8 cellular contexts compared by ENCODE assay signal in genomic region chr6:131134220-131134831, GRCh38. TPM values are rescaled to one million over a fixed set of nuclear protein-coding genes. Genes with fewer than 3 reads are reported as not detected.
DNase-seq lines count a peak whose midpoint lies in the region; ATAC-seq and TF ChIP-seq lines count a peak whose summit lies in the region.

No MANE protein-coding gene starts in this region.

- no peak overlapping the region for H3K4me2 ChIP-seq in Karpas-422 (ENCODE audit: low read depth, low read length, poor library complexity, severe bottlenecking)

- no peak for DNase-seq in activated naive CD4-positive, alpha-beta T cell treated with anti-CD3 and anti-CD28 coated beads for 36 hours
- no peak for DNase-seq in activated naive CD4-positive, alpha-beta T cell treated with anti-CD3 and anti-CD28 coated beads, Interleukin-2, amount 50 U/mL, for 16 hours
- no peak for DNase-seq in activated naive CD8-positive, alpha-beta T cell treated with anti-CD3 and anti-CD28 coated beads, Interleukin-2, amount 50 U/mL, for 24 hours
- DNase-seq in memory B cell (ENCODE audit: low spot score in 2 of 2) = no peak
- DNase-seq in thyroid gland = no peak
- DNase-seq in mucosa of gallbladder (ENCODE audit: low spot score) = no peak
- no peak for DNase-seq in NCI-H2196 (lab: John Stamatoyannopoulos, UW; ENCODE audit: unreplicated experiment)
- no peak for DNase-seq in Karpas-422

- TF ChIP-seq POLR2A in thyroid gland (IDR thresholded peaks at IDR 0.05) = no peak

- H3K36me3 Mint-ChIP-seq in activated naive CD4-positive, alpha-beta T cell treated with anti-CD3 and anti-CD28 coated beads for 36 hours (ENCODE audit: low read depth) = peaks cover 1% of the 10 kb centered on the region
- no peaks in the 10 kb centered on the region for H3K36me3 Mint-ChIP-seq in activated naive CD8-positive, alpha-beta T cell treated with anti-CD3 and anti-CD28 coated beads, Interleukin-2, amount 50 U/mL, for 24 hours (ENCODE audit: low read depth)
- no peaks in the 10 kb centered on the region for H3K36me3 Mint-ChIP-seq in memory B cell

- TF ChIP-seq CTCF in thyroid gland (IDR thresholded peaks at IDR 0.05) = no peak

- H3K27me3 ChIP-seq in thyroid gland (no peaks in the 10 kb centered on the region), Karpas-422 (ENCODE audit: low read length) (no peaks in the 10 kb centered on the region)

- no peaks in the 10 kb centered on the region for H3K79me2 ChIP-seq in Karpas-422 (ENCODE audit: low read length)

- ATAC-seq in activated naive CD8-positive, alpha-beta T cell treated with anti-CD3 and anti-CD28 coated beads, Interleukin-2, amount 50 U/mL, for 24 hours = no peak
- no peak for ATAC-seq in memory B cell (ENCODE audit: low read depth)

- WGBS in thyroid gland, 2 donors = 86 to 88% methylated on average over 12 of the region's 12 CpGs

- peak overlapping the region in 1 of 3 donors; percentile 63 for H3K4me3 ChIP-seq in thyroid gland (replicated peaks in 1 of 3)
- H3K4me3 ChIP-seq in Karpas-422 (ENCODE audit: low read length) = no peak overlapping the region

- H3K27ac ChIP-seq in thyroid gland (peak overlapping the region in 2 of 3 donors; percentile 92 to 98), Karpas-422 (ENCODE audit: low read length) (no peak overlapping the region)

- CTCF ChIA-PET in activated naive CD4-positive, alpha-beta T cell treated with anti-CD3 and anti-CD28 coated beads for 36 hours (lab: Charles Lee) = interaction anchor here (0.6 to 1.6 kb wide), 3 partner anchors 13 to 399 kb away, joined by 3 to 5 read pairs (median 3); no protein-coding TSS in a partner anchor

- H3K36me3 ChIP-seq in thyroid gland (no peaks in the 10 kb centered on the region), Karpas-422 (ENCODE audit: insufficient read depth, low read length) (no peaks in the 10 kb centered on the region)

- H4K20me1 ChIP-seq in Karpas-422 (ENCODE audit: insufficient read depth, low read depth, low read length) = no peaks in the 10 kb centered on the region

- H3K9ac ChIP-seq in Karpas-422 (ENCODE audit: low read length) = no peak overlapping the region

- no peak overlapping the region for H3K27ac Mint-ChIP-seq in activated naive CD4-positive, alpha-beta T cell treated with anti-CD3 and anti-CD28 coated beads for 36 hours
- peak overlapping the region; percentile 85 for H3K27ac Mint-ChIP-seq in activated naive CD8-positive, alpha-beta T cell treated with anti-CD3 and anti-CD28 coated beads, Interleukin-2, amount 50 U/mL, for 24 hours
- H3K27ac Mint-ChIP-seq in memory B cell = peak overlapping the region; percentile 77

- intact Hi-C loops in activated naive CD4-positive, alpha-beta T cell treated with anti-CD3 and anti-CD28 coated beads for 36 hours (cut with micrococcal nuclease) = loop anchor here (2.0 kb wide), 1 partner anchor 72 kb away; the partner anchor contains the start of gene EPB41L2
- intact Hi-C loops in thyroid gland (cut with DNase I) = no loop called here

- no peaks in the 10 kb centered on the region for H3K9me3 ChIP-seq in thyroid gland
- no peaks in the 10 kb centered on the region for H3K9me3 ChIP-seq in Karpas-422 (ENCODE audit: low read length)

- peaks cover 8% of the 10 kb centered on the region for H3K4me1 Mint-ChIP-seq in activated naive CD4-positive, alpha-beta T cell treated with anti-CD3 and anti-CD28 coated beads for 36 hours (ENCODE audit: low read depth)
- H3K4me1 Mint-ChIP-seq in activated naive CD8-positive, alpha-beta T cell treated with anti-CD3 and anti-CD28 coated beads, Interleukin-2, amount 50 U/mL, for 24 hours = peaks cover 25% of the 10 kb centered on the region
- H3K4me1 Mint-ChIP-seq in memory B cell = peaks cover 14% of the 10 kb centered on the region

- H3K27me3 Mint-ChIP-seq in activated naive CD4-positive, alpha-beta T cell treated with anti-CD3 and anti-CD28 coated beads for 36 hours (ENCODE audit: low read depth) = no peaks in the 10 kb centered on the region
- H3K27me3 Mint-ChIP-seq in activated naive CD8-positive, alpha-beta T cell treated with anti-CD3 and anti-CD28 coated beads, Interleukin-2, amount 50 U/mL, for 24 hours = no peaks in the 10 kb centered on the region
- H3K27me3 Mint-ChIP-seq in memory B cell = no peaks in the 10 kb centered on the region

- peak overlapping the region; percentile 42 for H3K4me3 Mint-ChIP-seq in activated naive CD4-positive, alpha-beta T cell treated with anti-CD3 and anti-CD28 coated beads for 36 hours
- H3K4me3 Mint-ChIP-seq in activated naive CD8-positive, alpha-beta T cell treated with anti-CD3 and anti-CD28 coated beads, Interleukin-2, amount 50 U/mL, for 24 hours = peak overlapping the region; percentile 83
- no peak overlapping the region for H3K4me3 Mint-ChIP-seq in memory B cell

- H2AFZ ChIP-seq in Karpas-422 (ENCODE audit: low read length) = no peak overlapping the region

- H3K4me1 ChIP-seq in thyroid gland = peaks cover 6 to 9% of the 10 kb centered on the region in 2 donors
- peaks cover 3% of the 10 kb centered on the region; the same call in 1 of the 2 replicates for H3K4me1 ChIP-seq in Karpas-422 (ENCODE audit: low read length)

- H3K9me2 ChIP-seq in Karpas-422 (replicated peaks; ENCODE audit: insufficient read depth, low read length) = no peaks in the 10 kb centered on the region

- H3K9me3 Mint-ChIP-seq in activated naive CD4-positive, alpha-beta T cell treated with anti-CD3 and anti-CD28 coated beads for 36 hours = no peaks in the 10 kb centered on the region
- H3K9me3 Mint-ChIP-seq in activated naive CD8-positive, alpha-beta T cell treated with anti-CD3 and anti-CD28 coated beads, Interleukin-2, amount 50 U/mL, for 24 hours = no peaks in the 10 kb centered on the region
- no peaks in the 10 kb centered on the region for H3K9me3 Mint-ChIP-seq in memory B cell

RNA-seq across cellular contexts. Expression of gene AKAP7, which starts 0.9 kb away (rescaled TPM):
- 1 to 10 TPM; 7.3 to 7.5 TPM for total RNA-seq in activated naive CD4-positive, alpha-beta T cell treated with anti-CD3 and anti-CD28 coated beads for 36 hours
- 10 to 100 TPM; 11.7 to 19.1 (median 12.4) TPM for total RNA-seq in thyroid gland
- total RNA-seq in mucosa of gallbladder = 56.3 TPM
- not detected in 2 replicates for total RNA-seq in Karpas-422 (2014; rRNA removed; shearing (Covaris generic); ENCODE audit: low replicate concordance)
